ENCODE assay signal across 5 cellular contexts in genomic region chr6:16628580-16628979, GRCh38.
DNase-seq lines count a peak whose midpoint lies in the region; ATAC-seq, FAIRE-seq and TF ChIP-seq lines count a peak whose summit lies in the region.
"Not testable (repeated sequence)": the region's sequence is repeated elsewhere in the genome, so short reads cannot be mapped to it uniquely, and the experiment has no call there.

No MANE protein-coding gene starts in this region.

- not testable (repeated sequence) for H3K36me3 Mint-ChIP-seq in WTC11, memory B cell
- H3K36me3 Mint-ChIP-seq in stimulated activated naive CD8-positive, alpha-beta T cell treated with anti-CD3 and anti-CD28 coated beads, Interleukin-15, Interleukin-2, amounts not matched to agents 100 ng/mL and 50 ng/mL, for 24 hours (ENCODE audit: low read depth) = peaks cover 19% of the 10 kb centered on the region

- not testable (repeated sequence) for H2AFZ ChIP-seq in K562 (ENCODE audit: low read depth, low read length)

- not testable (repeated sequence) for H3K27ac Mint-ChIP-seq in WTC11
- H3K27ac Mint-ChIP-seq in memory B cell = peak overlapping the region; percentile 58
- peak overlapping the region; percentile 11 for H3K27ac Mint-ChIP-seq in stimulated activated naive CD8-positive, alpha-beta T cell treated with anti-CD3 and anti-CD28 coated beads, Interleukin-15, Interleukin-2, amounts not matched to agents 100 ng/mL and 50 ng/mL, for 24 hours

- not testable (repeated sequence) for BruUV-seq in K562 (replicated peaks; lab: Mats Ljungman, UMichigan)

- 0% methylated on average over 1 of the region's 1 CpG for WGBS in K562 (ENCODE audit: insufficient coverage, low coverage, missing lambda C conversion rate)

- not testable (repeated sequence) for H3K4me2 ChIP-seq in K562 (ENCODE audit: insufficient read depth, low read length)

- not testable (repeated sequence) for H3K27ac ChIP-seq in HEK293 (ENCODE audit: extremely low read depth, low read depth, low read length); K562 (ENCODE audit: extremely low read depth, low read depth, low read length)

- in situ Hi-C loops in K562 (cut with MboI) = not testable (repeated sequence)

- POLR2A ChIA-PET in HEK293 (lab: Yijun Ruan, JAX); WTC11 (lab: Charles Lee); K562 (lab: Yijun Ruan, JAX): not testable (repeated sequence)

- not testable (repeated sequence) for ATAC-seq in WTC11; K562; memory B cell (ENCODE audit: low read depth)

- DNase-seq in WTC11 (ENCODE audit: low spot score); K562 (ENCODE audit: extremely low read depth in 1 of 4, low spot score in 3 of 4); memory B cell (ENCODE audit: low spot score in 2 of 2): not testable (repeated sequence)

- not testable (repeated sequence) for H3K9me1 ChIP-seq in K562 (ENCODE audit: control insufficient read depth, insufficient read depth, low read length)

- not testable (repeated sequence) for FAIRE-seq in K562 (lab: Jason Lieb, UNC)

- H3K4me1 ChIP-seq in HEK293 (ENCODE audit: control insufficient read depth, insufficient read depth, low read length) = peaks cover 13% of the 10 kb centered on the region
- not testable (repeated sequence) for H3K4me1 ChIP-seq in K562 (replicated peaks in 1 of 2; ENCODE audit: control insufficient read depth in 2 of 2, insufficient read depth in 2 of 2, low read length in 2 of 2)

- not testable (repeated sequence) for TF ChIP-seq POLR2A in K562 (conservative IDR thresholded peaks at IDR 0.05)

- not testable (repeated sequence) for H4K20me1 ChIP-seq in K562 (replicated peaks; ENCODE audit: control insufficient read depth, insufficient read depth, low read length)

- H3K9me3 ChIP-seq in HEK293 (ENCODE audit: control insufficient read depth, insufficient read depth, low read depth, low read length); K562 (replicated peaks; ENCODE audit: control insufficient read depth, insufficient read depth, low read depth, low read length): not testable (repeated sequence)

- H3K9me3 Mint-ChIP-seq in WTC11; memory B cell; stimulated activated naive CD8-positive, alpha-beta T cell treated with anti-CD3 and anti-CD28 coated beads, Interleukin-15, Interleukin-2, amounts not matched to agents 100 ng/mL and 50 ng/mL, for 24 hours: not testable (repeated sequence)

- TF ChIP-seq CTCF in HEK293 (tag by site-specific recombination; IDR thresholded peaks at IDR 0.05); WTC11 (IDR thresholded peaks at IDR 0.05); K562 (IDR thresholded peaks at IDR 0.05 in 2 of 3, conservative IDR thresholded peaks at IDR 0.05 in 1 of 3; ENCODE audit: insufficient read depth in 2 of 3, low read depth in 1 of 3, low read length in 3 of 3): not testable (repeated sequence)

- CTCF ChIA-PET in HEK293 (lab: Yijun Ruan, JAX) = interaction anchor here (0.9 kb wide), 1 partner anchor 30 kb away, joined by 3 read pairs; no protein-coding TSS in a partner anchor
- CTCF ChIA-PET in WTC11 (lab: Charles Lee); K562 (lab: Yijun Ruan, JAX; ENCODE audit: low intra/inter-chr PET ratio): not testable (repeated sequence)

- H3K36me3 ChIP-seq in HEK293 (ENCODE audit: control insufficient read depth in 2 of 2, insufficient read depth in 1 of 2, low read length in 2 of 2); K562 (ENCODE audit: control insufficient read depth, insufficient read depth, low read length): not testable (repeated sequence)

- not testable (repeated sequence) for H3K27me3 Mint-ChIP-seq in WTC11 (ENCODE audit: low read depth); memory B cell; stimulated activated naive CD8-positive, alpha-beta T cell treated with anti-CD3 and anti-CD28 coated beads, Interleukin-15, Interleukin-2, amounts not matched to agents 100 ng/mL and 50 ng/mL, for 24 hours

- not testable (repeated sequence) for TF ChIP-seq RAD21 in K562 (CRISPR knock-in tag; conservative IDR thresholded peaks at IDR 0.05 in 1 of 2, IDR thresholded peaks at IDR 0.05 in 1 of 2)

- not testable (repeated sequence) for H3K4me3 ChIP-seq in HEK293 (ENCODE audit: low read depth, low read length); K562

- not testable (repeated sequence) for H3K79me2 ChIP-seq in K562 (ENCODE audit: control insufficient read depth, insufficient read depth, low read length)

- H3K27me3 ChIP-seq in K562 (ENCODE audit: control insufficient read depth in 2 of 2, insufficient read depth in 2 of 2, low read length in 2 of 2) = peaks cover 0 to 11% of the 10 kb centered on the region in 2 experiments; a peak in 2 of 5 replicates

- not testable (repeated sequence) for H3K9ac ChIP-seq in K562 (ENCODE audit: insufficient read depth in 1 of 2, low read depth in 2 of 2, low read length in 2 of 2)

- not testable (repeated sequence) for H3K4me3 Mint-ChIP-seq in WTC11; memory B cell; stimulated activated naive CD8-positive, alpha-beta T cell treated with anti-CD3 and anti-CD28 coated beads, Interleukin-15, Interleukin-2, amounts not matched to agents 100 ng/mL and 50 ng/mL, for 24 hours

- intact Hi-C loops in K562 (cut with micrococcal nuclease) = not testable (repeated sequence)

- H3K4me1 Mint-ChIP-seq in WTC11 = not testable (repeated sequence)
- peaks cover 13% of the 10 kb centered on the region for H3K4me1 Mint-ChIP-seq in memory B cell
- H3K4me1 Mint-ChIP-seq in stimulated activated naive CD8-positive, alpha-beta T cell treated with anti-CD3 and anti-CD28 coated beads, Interleukin-15, Interleukin-2, amounts not matched to agents 100 ng/mL and 50 ng/mL, for 24 hours (ENCODE audit: low read depth) = peaks cover 20% of the 10 kb centered on the region

- not testable (repeated sequence) for TF ChIP-seq EP300 in K562 (IDR thresholded peaks at IDR 0.05; ENCODE audit: low read length)

TF ChIP-seq in WTC11, 78 proteins besides CTCF, POLR2A, EP300 and RAD21:
- TF ChIP-seq GTF2I (CRISPR knock-in tag; conservative IDR thresholded peaks at IDR 0.05) = 0 out of 2 replicates have a peak, but pooled peaks have one; percentile 8
TF ChIP-seq in WTC11: peak in this region for 1; not testable (repeated sequence) for 77.

TF ChIP-seq in K562, 482 proteins besides CTCF, POLR2A, EP300 and RAD21:
- TF ChIP-seq ZNF146 (CRISPR knock-in tag; IDR thresholded peaks at IDR 0.05; ENCODE audit: unreplicated experiment) (peak; percentile 89), RBM25 (IDR thresholded peaks at IDR 0.05; ENCODE audit: low read depth, low read length, severe bottlenecking) (peak; percentile 69), KDM1A (IDR thresholded peaks at IDR 0.05) (0 out of 4 replicates have a peak, but pooled peaks of 1 of the 2 experiments have one; percentile 11)
